In the genomic region with DNA sequence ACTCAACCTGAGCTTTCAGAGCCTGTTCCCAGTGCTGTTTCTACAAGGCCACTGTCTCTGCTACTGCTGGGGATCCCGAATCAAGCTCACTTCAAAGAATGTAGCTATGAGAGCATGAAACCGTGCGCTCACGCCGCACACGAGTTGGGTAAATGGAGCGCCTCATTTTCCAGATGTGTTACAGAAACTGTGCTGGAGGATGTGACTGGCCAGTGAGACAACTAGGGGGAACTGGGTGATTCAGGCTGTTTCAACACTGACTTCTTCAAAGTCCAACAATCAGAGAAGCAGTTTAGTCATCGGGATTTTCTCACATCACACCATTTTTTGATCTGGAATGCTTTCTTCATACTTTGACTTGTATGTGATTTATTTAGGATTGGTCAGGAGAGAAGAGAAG, we compare ENCODE assay signal across 8 cellular contexts. TPM values are rescaled to one million over a fixed set of nuclear protein-coding genes. Genes with fewer than 3 reads are reported as not detected.
A peak's percentile ranks its signal among the peaks of the same experiment; 100 is the strongest.
DNase-seq lines count a peak whose midpoint lies in the region; ATAC-seq and TF ChIP-seq lines count a peak whose summit lies in the region.

No MANE protein-coding gene starts in this region.

- no peak for TF ChIP-seq CTCF in PC-3 (conservative IDR thresholded peaks at IDR 0.05; ENCODE audit: low read depth, low read length)

- H3F3A ChIP-seq in PC-3 (ENCODE audit: low read length, unreplicated experiment) = peaks cover 3% of the 10 kb centered on the region

- CTCF ChIA-PET in CD8-positive, alpha-beta memory T cell (lab: Charles Lee) = no interaction called here
- CTCF ChIA-PET in PC-3 (lab: Charles Lee) = interaction anchor here (1.0 kb wide), 1 partner anchor 57 kb away, joined by 3 read pairs; no protein-coding TSS in a partner anchor

- H3K36me3 Mint-ChIP-seq in CD8-positive, alpha-beta memory T cell = peaks cover 0 to 11% (median 2%) of the 10 kb centered on the region in 3 donors
- H3K36me3 Mint-ChIP-seq in effector memory CD8-positive, alpha-beta T cell (ENCODE audit: insufficient read depth) = peaks cover 31% of the 10 kb centered on the region
- H3K36me3 Mint-ChIP-seq in natural killer cell treated with Interleukin-12 subunit alpha and Interleukin-12 subunit beta and Interleukin-15 and Interleukin-18, amount 100 ng/mL, for 72 hours = peaks cover 6% of the 10 kb centered on the region

- ATAC-seq in PC-3 (peak; percentile 60), GM19351 (IDR thresholded peaks at IDR 0.05; ENCODE audit: unreplicated experiment) (no peak), GM18907 (IDR thresholded peaks at IDR 0.05; ENCODE audit: unreplicated experiment) (no peak), left lobe of liver (no peak)
- ATAC-seq in effector memory CD8-positive, alpha-beta T cell (replicated peaks) = no peak
- no peak for ATAC-seq in natural killer cell treated with Interleukin-12 subunit alpha and Interleukin-12 subunit beta and Interleukin-15 and Interleukin-18, amount 100 ng/mL, for 72 hours

- no peak overlapping the region for H3K27ac ChIP-seq in CD8-positive, alpha-beta memory T cell (ENCODE audit: low read depth, low read length)
- H3K27ac ChIP-seq in PC-3 (ENCODE audit: low read length) = peak overlapping the region; percentile 98

- no peaks in the 10 kb centered on the region for H3K9me3 ChIP-seq in CD8-positive, alpha-beta memory T cell (ENCODE audit: low read length)
- H3K9me3 ChIP-seq in PC-3 (ENCODE audit: low read length) = no peaks in the 10 kb centered on the region

- peaks cover 57 to 74% (median 69%) of the 10 kb centered on the region in 3 donors for H3K4me1 Mint-ChIP-seq in CD8-positive, alpha-beta memory T cell
- H3K4me1 Mint-ChIP-seq in effector memory CD8-positive, alpha-beta T cell (ENCODE audit: low read depth in 2 of 2) = peaks cover 45 to 66% of the 10 kb centered on the region in 2 donors
- peaks cover 51 to 52% of the 10 kb centered on the region in 2 donors for H3K4me1 Mint-ChIP-seq in natural killer cell treated with Interleukin-12 subunit alpha and Interleukin-12 subunit beta and Interleukin-15 and Interleukin-18, amount 100 ng/mL, for 72 hours (ENCODE audit: low read depth in 2 of 2)

- in situ Hi-C loops in KBM-7 (cut with MboI; ENCODE audit: low pct_unique_long_range_greater_than_20kb, low sequenced_read_pairs) = no loop called here

- H4K20me1 ChIP-seq in PC-3 (ENCODE audit: low read length) = 0 out of 2 replicates have a peak, but pooled peaks cover 3% of the 10 kb centered on the region

- peak overlapping the region in 3 of 7 donors; percentile 13 to 83 (median 15) for H3K4me3 Mint-ChIP-seq in CD8-positive, alpha-beta memory T cell
- peak overlapping the region in 1 of 2 donors; percentile 15 for H3K4me3 Mint-ChIP-seq in effector memory CD8-positive, alpha-beta T cell
- peak overlapping the region; percentile 36 for H3K4me3 Mint-ChIP-seq in natural killer cell treated with Interleukin-12 subunit alpha and Interleukin-12 subunit beta and Interleukin-15 and Interleukin-18, amount 100 ng/mL, for 72 hours

- peak overlapping the region; percentile 79 for H3K4me2 ChIP-seq in PC-3 (ENCODE audit: low read length)

- no peak overlapping the region for H3K4me3 ChIP-seq in CD8-positive, alpha-beta memory T cell (ENCODE audit: low read length)
- H3K4me3 ChIP-seq in PC-3 (ENCODE audit: low read length) = peak overlapping the region; percentile 38

- no peaks in the 10 kb centered on the region for H3K9me2 ChIP-seq in PC-3 (replicated peaks; ENCODE audit: low read length)

- intact Hi-C loops in PC-3 (cut with micrococcal nuclease) = loop anchor here (1.0 to 10.0 kb wide), 2 partner anchors 67 to 110 kb away; a partner anchor contains a TSS

- no TSS peak for BruUV-seq in PC-3 (replicated peaks; lab: Mats Ljungman, UMichigan)

- H3K27ac Mint-ChIP-seq in CD8-positive, alpha-beta memory T cell = peak overlapping the region in 7 of 8 donors; percentile 30 to 83 (median 65)
- H3K27ac Mint-ChIP-seq in effector memory CD8-positive, alpha-beta T cell = peak overlapping the region; percentile 91 to 97
- H3K27ac Mint-ChIP-seq in natural killer cell treated with Interleukin-12 subunit alpha and Interleukin-12 subunit beta and Interleukin-15 and Interleukin-18, amount 100 ng/mL, for 72 hours = peak overlapping the region; percentile 41 to 96

- no peaks in the 10 kb centered on the region for H3K36me3 ChIP-seq in CD8-positive, alpha-beta memory T cell (ENCODE audit: insufficient read depth, low read length)
- H3K36me3 ChIP-seq in PC-3 (ENCODE audit: low read depth, low read length) = no peaks in the 10 kb centered on the region

- POLR2A ChIA-PET in CD8-positive, alpha-beta memory T cell (lab: Charles Lee) = no interaction called here
- POLR2A ChIA-PET in PC-3 (lab: Charles Lee; ENCODE audit: unreplicated experiment) = interaction anchor here (1.2 kb wide), 1 partner anchor 111 kb away, joined by 4 read pairs; a partner anchor contains a TSS

- peaks cover 51% of the 10 kb centered on the region for H3K4me1 ChIP-seq in CD8-positive, alpha-beta memory T cell (ENCODE audit: insufficient read depth, low read length)
- H3K4me1 ChIP-seq in PC-3 (ENCODE audit: insufficient read depth, low read length) = peaks cover 55% of the 10 kb centered on the region

- no peak for DNase-seq in CD8-positive, alpha-beta memory T cell
- peak; percentile 87 for DNase-seq in PC-3
- DNase-seq in effector memory CD8-positive, alpha-beta T cell = no peak
- DNase-seq in natural killer cell treated with Interleukin-12 subunit alpha and Interleukin-12 subunit beta and Interleukin-15 and Interleukin-18, amount 100 ng/mL, for 72 hours (ENCODE audit: low spot score) = no peak
- DNase-seq in KBM-7 = no peak
- DNase-seq in left lobe of liver (ENCODE audit: low spot score) = no peak

- no peak overlapping the region for H2AFZ ChIP-seq in PC-3 (ENCODE audit: low read length)

- H3K9ac ChIP-seq in PC-3 (ENCODE audit: low read length) = peak overlapping the region; percentile 76

- H3K9me3 Mint-ChIP-seq in CD8-positive, alpha-beta memory T cell = peaks cover 0 to 2% (median 0%) of the 10 kb centered on the region in 5 donors
- no peaks in the 10 kb centered on the region for H3K9me3 Mint-ChIP-seq in effector memory CD8-positive, alpha-beta T cell
- no peaks in the 10 kb centered on the region for H3K9me3 Mint-ChIP-seq in natural killer cell treated with Interleukin-12 subunit alpha and Interleukin-12 subunit beta and Interleukin-15 and Interleukin-18, amount 100 ng/mL, for 72 hours

- H3K79me2 ChIP-seq in PC-3 (ENCODE audit: low read length) = peaks cover 71% of the 10 kb centered on the region

- H3K27me3 ChIP-seq in CD8-positive, alpha-beta memory T cell (ENCODE audit: insufficient read depth, low read length, poor library complexity, severe bottlenecking) = no peaks in the 10 kb centered on the region
- H3K27me3 ChIP-seq in PC-3 (ENCODE audit: low read length) = no peaks in the 10 kb centered on the region

- H3K27me3 Mint-ChIP-seq in CD8-positive, alpha-beta memory T cell = peaks cover 0 to 4% of the 10 kb centered on the region in 2 donors
- H3K27me3 Mint-ChIP-seq in effector memory CD8-positive, alpha-beta T cell = no peaks in the 10 kb centered on the region
- H3K27me3 Mint-ChIP-seq in natural killer cell treated with Interleukin-12 subunit alpha and Interleukin-12 subunit beta and Interleukin-15 and Interleukin-18, amount 100 ng/mL, for 72 hours = no peaks in the 10 kb centered on the region

RNA-seq across cellular contexts. Expression of a gene that starts 3.5 kb away (rescaled TPM):
- total RNA-seq in CD8-positive, alpha-beta memory T cell = 10 to 100 TPM; 13.2 TPM
- 2.6 TPM for polyA plus RNA-seq in CD8-positive, alpha-beta memory T cell
- total RNA-seq in PC-3 (2014; rRNA removed) (12.9 and 21.2 TPM in 2 replicates), left lobe of liver (6.7 TPM)
- 10 to 100 TPM; 26.6 to 32.6 TPM for total RNA-seq in natural killer cell treated with Interleukin-12 subunit alpha and Interleukin-12 subunit beta and Interleukin-15 and Interleukin-18, amount 100 ng/mL, for 72 hours
